ENCODE assay signal across 28 cellular contexts in the genomic region with DNA sequence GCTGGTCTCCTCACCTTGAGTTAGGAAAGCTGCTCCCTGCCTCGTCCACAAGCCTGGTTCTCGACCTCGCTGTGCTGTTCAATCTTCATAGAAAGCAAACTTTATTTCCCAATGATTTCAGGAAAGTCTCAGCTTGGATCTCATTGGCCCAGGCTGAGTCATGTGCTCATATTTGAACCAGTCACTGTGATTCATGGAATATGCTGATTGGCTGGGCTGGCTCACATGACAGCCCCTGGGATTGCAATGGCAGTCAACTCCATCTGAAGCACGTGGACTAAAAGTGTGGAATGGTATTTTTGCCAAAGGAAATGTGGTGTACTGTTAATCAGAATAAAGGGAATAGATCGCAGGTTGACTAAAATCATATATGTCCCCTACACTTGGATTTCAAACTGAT.
"Had no signal": no experiment of that assay in that cellular context is flagged by ENCODE, and none has a peak within 500 bp of the region (broad histone marks: within the 10 kb centered on the region; RNA-seq: fewer than 3 reads in every experiment).

No MANE protein-coding gene starts in this region.

- H3K9ac ChIP-seq: neural progenitor cell, parathyroid adenoma had no signal

- H3K27me3 ChIP-seq: neural progenitor cell, ovary, right lobe of liver, suprapubic skin, thyroid gland, tibial nerve, upper lobe of left lung, vagina had no signal

- H3K79me2 ChIP-seq: parathyroid adenoma had no signal

- H3K9me3 ChIP-seq: ovary, psoas muscle, right lobe of liver, sigmoid colon, suprapubic skin, thoracic aorta, thyroid gland, tibial nerve, upper lobe of left lung, vagina had no signal

- H3K27ac ChIP-seq: neural progenitor cell, ovary, parathyroid adenoma, psoas muscle, right lobe of liver, sigmoid colon, suprapubic skin, thoracic aorta, thyroid gland, tibial nerve, upper lobe of left lung, vagina had no signal

- DNase-seq: naive thymus-derived CD4-positive, alpha-beta T cell; natural killer cell; occipital lobe; ovary; posterior cingulate gyrus; psoas muscle; right cardiac atrium; right lobe of liver; sigmoid colon; small intestine; stimulated activated CD4-positive, alpha-beta T cell treated with anti-CD3 and anti-CD28 coated beads, Interleukin-15, amount 100 ng/mL, for 24 hours; stimulated activated CD4-positive, alpha-beta T cell treated with anti-CD3 and anti-CD28 coated beads, Interleukin-2, amount 100 ng/mL, for 24 hours; stimulated activated CD4-positive, alpha-beta T cell treated with anti-CD3 and anti-CD28 coated beads, Interleukin-2, amount 100 ng/mL, for 48 hours; stimulated activated CD4-positive, alpha-beta T cell treated with anti-CD3 and anti-CD28 coated beads, Interleukin-4, amount 100 ng/mL, for 24 hours; stimulated activated naive B cell treated with anti-CD40 and anti-IgM and Interleukin-4, amounts not matched to agents 10 μg/mL and 1 μg/mL and 100 μg/mL, for 72 hours; stimulated activated naive CD8-positive, alpha-beta T cell treated with anti-CD3 and anti-CD28 coated beads, Interleukin-15, amount 100 ng/mL, for 72 hours; stimulated activated naive CD8-positive, alpha-beta T cell treated with anti-CD3 and anti-CD28 coated beads, Interleukin-15, Interleukin-2, amounts not matched to agents 100 U/mL and 50 U/mL, for 24 hours; substantia nigra; thyroid gland; trophoblast cell; upper lobe of left lung had no signal

- H2AFZ ChIP-seq: neural progenitor cell, parathyroid adenoma had no signal

- H3K36me3 ChIP-seq: neural progenitor cell, ovary, right lobe of liver, sigmoid colon, suprapubic skin, thoracic aorta, thyroid gland, tibial nerve, upper lobe of left lung, vagina had no signal

- H3K4me3 ChIP-seq: neural progenitor cell, ovary, psoas muscle, right lobe of liver, sigmoid colon, suprapubic skin, thoracic aorta, thyroid gland, tibial nerve, upper lobe of left lung, vagina had no signal

- ATAC-seq: naive thymus-derived CD4-positive, alpha-beta T cell; natural killer cell; psoas muscle; right cardiac atrium; right lobe of liver; stimulated activated naive B cell treated with anti-CD40 and anti-IgM and Interleukin-4, amounts not matched to agents 10 μg/mL and 1 μg/mL and 100 μg/mL, for 72 hours; stimulated activated naive CD8-positive, alpha-beta T cell treated with anti-CD3 and anti-CD28 coated beads, Interleukin-15, amount 100 ng/mL, for 72 hours; stimulated activated naive CD8-positive, alpha-beta T cell treated with anti-CD3 and anti-CD28 coated beads, Interleukin-15, Interleukin-2, amounts not matched to agents 100 U/mL and 50 U/mL, for 24 hours had no signal

- H3K4me1 ChIP-seq: neural progenitor cell, parathyroid adenoma, psoas muscle, right lobe of liver, sigmoid colon, suprapubic skin, thyroid gland, tibial nerve, upper lobe of left lung, vagina had no signal

- H3K4me2 ChIP-seq: neural progenitor cell had no signal

- FAIRE-seq: small intestine, urothelium cell line had no signal
